In the genomic region with DNA sequence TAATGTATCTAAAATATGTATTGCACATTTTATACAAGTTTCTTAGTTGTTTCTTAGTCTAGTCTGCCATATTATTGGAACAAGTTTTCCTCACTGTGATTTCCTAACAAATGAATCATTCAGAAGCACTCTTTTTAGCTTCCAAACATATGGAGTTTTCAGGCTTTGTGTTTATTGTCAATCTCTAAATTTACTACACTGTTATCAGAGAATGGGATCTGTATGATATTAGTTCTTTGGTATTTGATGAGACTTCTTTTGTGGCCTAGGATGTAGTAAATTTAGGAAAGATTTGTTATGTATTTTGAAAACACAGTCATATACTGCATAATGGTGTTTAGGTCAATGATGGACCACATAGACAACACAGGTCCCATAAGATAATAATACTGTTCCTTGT, we compare ENCODE assay signal across 24 cellular contexts. TPM values are rescaled to one million over a fixed set of nuclear protein-coding genes. Genes with fewer than 3 reads are reported as not detected.
"Had no signal": no experiment of that assay in that cellular context is flagged by ENCODE, and none has a peak within 500 bp of the region (broad histone marks: within the 10 kb centered on the region; RNA-seq: fewer than 3 reads in every experiment).

No MANE protein-coding gene starts in this region.

- H3K4me3 ChIP-seq: ascending aorta, colonic mucosa, hepatocyte had no signal

- H3K9me3 Mint-ChIP-seq: activated naive CD4-positive, alpha-beta T cell treated with anti-CD3 and anti-CD28 coated beads, Interleukin-2, amount 10 ng/mL, durations not matched to agents 7 days and 5 days; activated naive CD8-positive, alpha-beta T cell treated with anti-CD3 and anti-CD28 coated beads, Interleukin-2, amount 50 U/mL, for 24 hours; activated T-cell treated with anti-CD3 and anti-CD28 coated beads, Interleukin-2, amount 50 U/mL, for 4 hours; central memory CD8-positive, alpha-beta T cell; nephron progenitor cell had no signal

- H2AFZ ChIP-seq: hepatocyte had no signal

- H3K4me1 ChIP-seq: ascending aorta, colonic mucosa had no signal

- H3K27me3 Mint-ChIP-seq: activated naive CD4-positive, alpha-beta T cell treated with anti-CD3 and anti-CD28 coated beads, Interleukin-2, amount 10 ng/mL, durations not matched to agents 7 days and 5 days; activated naive CD8-positive, alpha-beta T cell treated with anti-CD3 and anti-CD28 coated beads, Interleukin-2, amount 50 U/mL, for 24 hours; central memory CD8-positive, alpha-beta T cell had no signal

- ATAC-seq: activated naive CD8-positive, alpha-beta T cell treated with anti-CD3 and anti-CD28 coated beads, Interleukin-2, amount 50 U/mL, for 24 hours; activated T-cell treated with anti-CD3 and anti-CD28 coated beads, Interleukin-2, amount 50 U/mL, for 4 hours; left lobe of liver; sciatic nerve had no signal

- H3K4me1 Mint-ChIP-seq: central memory CD8-positive, alpha-beta T cell; nephron progenitor cell had no signal

- H3K4me3 Mint-ChIP-seq: activated naive CD4-positive, alpha-beta T cell treated with anti-CD3 and anti-CD28 coated beads, Interleukin-2, amount 10 ng/mL, durations not matched to agents 7 days and 5 days; activated naive CD8-positive, alpha-beta T cell treated with anti-CD3 and anti-CD28 coated beads, Interleukin-2, amount 50 U/mL, for 24 hours; activated T-cell treated with anti-CD3 and anti-CD28 coated beads, Interleukin-2, amount 50 U/mL, for 4 hours; central memory CD8-positive, alpha-beta T cell; nephron progenitor cell had no signal

- FAIRE-seq: endometrium, keratinocyte had no signal

- H3K27me3 ChIP-seq: ascending aorta, colonic mucosa, hepatocyte had no signal

- H3K27ac Mint-ChIP-seq: activated naive CD4-positive, alpha-beta T cell treated with anti-CD3 and anti-CD28 coated beads, Interleukin-2, amount 10 ng/mL, durations not matched to agents 7 days and 5 days; activated naive CD8-positive, alpha-beta T cell treated with anti-CD3 and anti-CD28 coated beads, Interleukin-2, amount 50 U/mL, for 24 hours; nephron progenitor cell had no signal

- H3K4me2 ChIP-seq: hepatocyte had no signal

- DNase-seq: activated CD4-positive, alpha-beta T cell treated with anti-CD3 and anti-CD28 coated beads, Interleukin-2, amount 50 U/mL, for 1 hour; activated CD4-positive, CD25-positive, alpha-beta regulatory T cell treated with anti-CD3 and anti-CD28 coated beads, Interleukin-2, amount 50 U/mL, for 72 hours; activated CD8-positive, alpha-beta memory T cell treated with anti-CD3 and anti-CD28 coated beads, Interleukin-2, amount 50 U/mL, for 4 hours; activated naive CD4-positive, alpha-beta T cell treated with anti-CD3 and anti-CD28 coated beads, Interleukin-2, amount 10 ng/mL, durations not matched to agents 7 days and 5 days; activated naive CD8-positive, alpha-beta T cell treated with anti-CD3 and anti-CD28 coated beads, Interleukin-2, amount 50 U/mL, for 24 hours; activated T-cell treated with anti-CD3 and anti-CD28 coated beads, Interleukin-2, amount 50 U/mL, for 4 hours; colonic mucosa; midbrain; nephron progenitor cell; nucleus accumbens; stimulated activated CD8-positive, alpha-beta memory T cell treated with anti-CD3 and anti-CD28 coated beads, Interleukin-4, amount 100 ng/mL, for 48 hours; stimulated activated naive CD4-positive, alpha-beta T cell had no signal

- H3K27ac ChIP-seq: ascending aorta, colonic mucosa, hepatocyte had no signal

RNA-seq across cellular contexts. Expression of a gene that starts 52.5 kb away (rescaled TPM):
- total RNA-seq: activated T-cell treated with anti-CD3 and anti-CD28 coated beads, Interleukin-2, amount 50 U/mL, for 4 hours; ascending aorta; colonic mucosa; glomerular endothelial cell; hepatocyte; left lobe of liver; lung microvascular endothelial cell; sciatic nerve; T-helper 1 cell treated with Interleukin-12 subunit alpha and Interleukin-12 subunit beta and Interleukin-4 antibody, amounts not matched to agents 30 ng/mL and 1 ng/mL, for 36 hours; ureter had no signal
- polyA plus RNA-seq: esophagus, keratinocyte had no signal
